ENCODE assay signal across 1 cellular context in genomic region chr7:116293139-116293538, GRCh38.
TF ChIP-seq lines count a peak whose summit lies in the region.

No MANE protein-coding gene starts in this region.

TF ChIP-seq in WTC11, 78 proteins besides CTCF, POLR2A, EP300 and RAD21 (continued from another document):
- TF ChIP-seq ZNF512 (CRISPR knock-in tag; IDR thresholded peaks at IDR 0.05; ENCODE audit: borderline replicate concordance) = no peak
- TF ChIP-seq ELF4 (CRISPR knock-in tag; IDR thresholded peaks at IDR 0.05; ENCODE audit: low read depth) = no peak
- TF ChIP-seq ETV6 (CRISPR knock-in tag; IDR thresholded peaks at IDR 0.05) = no peak
